Comparison of ENCODE assay signal across 10 cellular contexts in the genomic region with DNA sequence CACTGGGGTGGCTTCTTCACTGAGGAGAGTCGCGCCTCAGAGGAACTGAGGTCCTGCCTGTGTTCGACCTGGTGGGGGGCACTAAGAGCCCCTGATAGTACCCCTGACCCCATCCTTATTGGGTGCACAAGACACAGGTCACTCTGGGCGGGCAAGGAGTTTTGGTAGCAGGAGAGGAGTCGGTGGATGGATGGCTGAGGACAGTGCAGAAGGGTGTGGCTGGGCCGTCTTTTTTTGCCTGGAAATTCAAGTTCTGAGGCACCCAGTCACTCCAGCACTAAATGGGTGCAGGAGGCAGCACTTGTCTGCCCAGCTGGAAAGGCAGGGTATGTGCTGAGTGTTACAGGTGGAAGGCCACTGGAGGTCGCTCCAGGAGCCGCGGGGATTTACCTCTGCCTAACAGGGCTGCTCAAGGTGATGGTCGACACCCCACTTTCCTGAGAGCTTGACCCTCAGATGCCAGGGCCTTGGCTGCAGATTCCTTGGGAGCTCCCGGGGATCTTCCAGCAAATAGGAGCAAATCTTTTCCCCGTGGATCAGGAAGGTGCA. TPM values are rescaled to one million over a fixed set of nuclear protein-coding genes. Genes with fewer than 3 reads are reported as not detected.
DNase-seq lines count a peak whose midpoint lies in the region; ATAC-seq, FAIRE-seq and TF ChIP-seq lines count a peak whose summit lies in the region.
"Had no signal": no experiment of that assay in that cellular context is flagged by ENCODE, and none has a peak within 500 bp of the region (broad histone marks: within the 10 kb centered on the region; RNA-seq: fewer than 3 reads in every experiment).

No MANE protein-coding gene starts in this region.

- FAIRE-seq in endothelial cell of umbilical vein (lab: Jason Lieb, UNC) = no peak
- no peak for FAIRE-seq in frontal cortex (lab: Jason Lieb, UNC)
- FAIRE-seq: colon had no signal

- H3K4me3 ChIP-seq in DND-41 (ENCODE audit: low read depth in 1 of 2, low read length in 2 of 2) = peak overlapping the region; percentile 98
- peak overlapping the region; percentile 89 for H3K4me3 ChIP-seq in PC-9
- peak overlapping the region; percentile 56 to 86 (median 81) for H3K4me3 ChIP-seq in endothelial cell of umbilical vein (replicated peaks in 1 of 3; ENCODE audit: insufficient read depth in 1 of 3, low read depth in 1 of 3, low read length in 3 of 3)
- H3K4me3 ChIP-seq in ovary = peak overlapping the region; percentile 85

- H3K9me3 ChIP-seq in DND-41 (ENCODE audit: insufficient read depth, low read length, severe bottlenecking) = no peaks in the 10 kb centered on the region
- no peaks in the 10 kb centered on the region for H3K9me3 ChIP-seq in PC-9 (ENCODE audit: insufficient read depth, low read depth)
- H3K9me3 ChIP-seq in endothelial cell of umbilical vein (replicated peaks; ENCODE audit: control insufficient read depth, insufficient read depth, low read length) = no peaks in the 10 kb centered on the region
- no peaks in the 10 kb centered on the region for H3K9me3 ChIP-seq in ovary

- peak overlapping the region; percentile 93 for H3K9ac ChIP-seq in DND-41 (ENCODE audit: low read depth, low read length)
- peak overlapping the region; percentile 97 for H3K9ac ChIP-seq in endothelial cell of umbilical vein (replicated peaks; ENCODE audit: extremely low read depth, insufficient read depth, low read length)

- ATAC-seq in DND-41 (ENCODE audit: insufficient read depth, low read depth) (no peak), GM19397 (IDR thresholded peaks at IDR 0.05; ENCODE audit: unreplicated experiment) (no peak), GM19023 (IDR thresholded peaks at IDR 0.05; ENCODE audit: unreplicated experiment) (no peak), HG02642 (IDR thresholded peaks at IDR 0.05; ENCODE audit: poor library complexity, unreplicated experiment) (no peak)

- no peak for TF ChIP-seq EP300 in ovary (IDR thresholded peaks at IDR 0.05)

- CTCF ChIA-PET in PC-9 (lab: Charles Lee) (no interaction called here), endothelial cell of umbilical vein (lab: Charles Lee) (interaction anchor here (1.0 to 5.0 kb wide), 6 partner anchors 14 to 639 kb away, joined by 3 to 42 read pairs (median 12); no protein-coding TSS in a partner anchor)

- BruUV-seq in PC-9 (replicated peaks; lab: Mats Ljungman, UMichigan) (TSS peak; percentile 57), endothelial cell of umbilical vein (replicated peaks; lab: Mats Ljungman, UMichigan) (no TSS peak)

- H3K36me3 ChIP-seq in DND-41 (ENCODE audit: insufficient read depth, low read length) = peaks cover 56% of the 10 kb centered on the region
- no peaks in the 10 kb centered on the region for H3K36me3 ChIP-seq in PC-9 (ENCODE audit: low read depth)
- peaks cover 7 to 24% of the 10 kb centered on the region in 2 experiments for H3K36me3 ChIP-seq in endothelial cell of umbilical vein (ENCODE audit: control insufficient read depth in 2 of 2, extremely low read depth in 1 of 2, insufficient read depth in 2 of 2, low read length in 2 of 2)
- no peaks in the 10 kb centered on the region for H3K36me3 ChIP-seq in ovary

- H3K4me1 ChIP-seq in DND-41 (ENCODE audit: insufficient read depth, low read length) (peaks cover 34% of the 10 kb centered on the region), PC-9 (replicated peaks; ENCODE audit: insufficient read depth) (no peaks in the 10 kb centered on the region), endothelial cell of umbilical vein (ENCODE audit: control insufficient read depth, extremely low read depth, insufficient read depth, low read length) (peaks cover 18% of the 10 kb centered on the region), ovary (ENCODE audit: insufficient read depth) (peaks cover 4% of the 10 kb centered on the region)

- H3K9me1 ChIP-seq in endothelial cell of umbilical vein (replicated peaks; ENCODE audit: control insufficient read depth, extremely low read depth, insufficient read depth, low read length) = no peaks in the 10 kb centered on the region

- H3K9me2 ChIP-seq in PC-9 (ENCODE audit: insufficient read depth) = no peaks in the 10 kb centered on the region

- H3K27me3 ChIP-seq in DND-41 (ENCODE audit: insufficient read depth, low read length, poor library complexity) = no peaks in the 10 kb centered on the region
- no peaks in the 10 kb centered on the region for H3K27me3 ChIP-seq in PC-9 (ENCODE audit: insufficient read depth, low read depth)
- H3K27me3 ChIP-seq in endothelial cell of umbilical vein (ENCODE audit: control insufficient read depth in 2 of 2, insufficient read depth in 2 of 2, low read length in 2 of 2) = no peaks in the 10 kb centered on the region
- no peaks in the 10 kb centered on the region for H3K27me3 ChIP-seq in ovary

- H3K27ac ChIP-seq in DND-41 (ENCODE audit: low read length) (peak overlapping the region; percentile 90), PC-9 (no peak overlapping the region), endothelial cell of umbilical vein (ENCODE audit: insufficient read depth, low read depth, low read length) (peak overlapping the region; percentile 93), ovary (peak overlapping the region in 1 of 2 donors; percentile 87)

- TF ChIP-seq CTCF in DND-41 (IDR thresholded peaks at IDR 0.05; ENCODE audit: borderline replicate concordance, extremely low read depth, low read length, poor library complexity, severe bottlenecking) = no peak
- peak; percentile 22; the same call in 1 of the 2 replicates for TF ChIP-seq CTCF in PC-9 (conservative IDR thresholded peaks at IDR 0.05)
- no peak for TF ChIP-seq CTCF in endothelial cell of umbilical vein (IDR thresholded peaks at IDR 0.05; ENCODE audit: extremely low read depth in 1 of 2, insufficient read depth in 1 of 2, low read depth in 1 of 2, low read length in 2 of 2)
- no peak for TF ChIP-seq CTCF in ovary (IDR thresholded peaks at IDR 0.05)

- POLR2A ChIA-PET in PC-9 (lab: Charles Lee; ENCODE audit: unreplicated experiment) = no interaction called here
- POLR2A ChIA-PET in endothelial cell of umbilical vein (lab: Charles Lee) = interaction anchor here (1.7 kb wide), 1 partner anchor 24 kb away, joined by 10 read pairs; the partner anchor contains the start of gene CD81

- peaks cover 10% of the 10 kb centered on the region; the same call in 1 of the 2 replicates for H3F3A ChIP-seq in PC-9 (ENCODE audit: insufficient read depth, low read depth)

- TF ChIP-seq POLR2A in endothelial cell of umbilical vein (IDR thresholded peaks at IDR 0.05; ENCODE audit: low read depth, low read length) = no peak
- TF ChIP-seq POLR2A in ovary (IDR thresholded peaks at IDR 0.05) = no peak

- intact Hi-C loops in PC-9 (cut with micrococcal nuclease; ENCODE audit: unreplicated experiment) = loop anchor here (5.0 kb wide), 1 partner anchor 204 kb away; no protein-coding TSS in a partner anchor
- intact Hi-C loops in endothelial cell of umbilical vein (cut with micrococcal nuclease) = no loop called here
- intact Hi-C loops in ovary (cut with DNase I) = loop anchor here in 1 of 4 donors (10.0 kb wide), 1 partner anchor 493 kb away; no protein-coding TSS in a partner anchor

- H3K4me2 ChIP-seq in DND-41 (ENCODE audit: insufficient read depth, low read length) (peak overlapping the region; percentile 79), PC-9 (peak overlapping the region; percentile 81), endothelial cell of umbilical vein (ENCODE audit: insufficient read depth, low read length) (peak overlapping the region; percentile 82)

- 25 to 38% (median 26%) methylated on average over 12 of the region's 12 CpGs for WGBS in ovary, 3 donors

- dilution Hi-C loops in endothelial cell of umbilical vein (cut with MboI; ENCODE audit: extremely low pct_ligation_motif_present, low sequenced_read_pairs) = no loop called here

- H2AFZ ChIP-seq in DND-41 (ENCODE audit: low read depth, low read length) (no peak overlapping the region), PC-9 (no peak overlapping the region), endothelial cell of umbilical vein (ENCODE audit: low read depth, low read length) (no peak overlapping the region)

- H4K20me1 ChIP-seq in DND-41 (ENCODE audit: insufficient read depth, low read length) (peaks cover 40% of the 10 kb centered on the region), PC-9 (ENCODE audit: insufficient read depth) (no peaks in the 10 kb centered on the region), endothelial cell of umbilical vein (replicated peaks; ENCODE audit: control insufficient read depth, extremely low read depth, insufficient read depth, low read length) (no peaks in the 10 kb centered on the region)

- H3K79me2 ChIP-seq in DND-41 (ENCODE audit: insufficient read depth, low read length) (peaks cover 35% of the 10 kb centered on the region), PC-9 (ENCODE audit: low read depth) (peaks cover 19% of the 10 kb centered on the region), endothelial cell of umbilical vein (ENCODE audit: control insufficient read depth, insufficient read depth, low read length) (peaks cover 17% of the 10 kb centered on the region)

- DNase-seq in DND-41 = no peak
- no peak for DNase-seq in PC-9
- DNase-seq in endothelial cell of umbilical vein (ENCODE audit: low read depth, low spot score) = no peak
- peak in 1 of 5 donors; percentile 34 for DNase-seq in ovary
- DNase-seq in frontal cortex (ENCODE audit: low spot score in 2 of 2) = no peak

RNA-seq across cellular contexts. Expression of gene TSSC4, which starts 1.0 kb away (rescaled TPM):
- total RNA-seq in PC-9 (2021) (35.6 and 49.3 TPM in 2 replicates), endothelial cell of umbilical vein (59.6 and 61.9 TPM in 2 replicates), ovary (10 to 100 TPM; 37.1 to 73.4 (median 49.4) TPM), frontal cortex (31.8 TPM)
- polyA plus RNA-seq in endothelial cell of umbilical vein (42.7 and 53.4 TPM in 2 replicates), ovary (10 to 100 TPM in 1 of 2 donors, 1 to 10 TPM in 1; 1.3 to 41.7 TPM)
- 18.3 and 31.5 TPM in 2 replicates for polyA plus RNA-seq in endothelial cell of umbilical vein (2011; cell fraction: cytosol; rRNA removed)
- 49.2 and 51.9 TPM in 2 replicates for polyA plus RNA-seq in endothelial cell of umbilical vein (2011; cell fraction: nucleus; rRNA removed)
- 32.6 and 42.6 TPM in 2 replicates for polyA plus RNA-seq in endothelial cell of umbilical vein (2012)
- 20.5 and 25.8 TPM in 2 replicates for polyA minus RNA-seq in endothelial cell of umbilical vein
- polyA minus RNA-seq in endothelial cell of umbilical vein (2011; cell fraction: cytosol; rRNA and poly(A)+ RNA removed) = 15.2 TPM
- 24.1 and 48.8 TPM in 2 replicates for polyA minus RNA-seq in endothelial cell of umbilical vein (2011; cell fraction: nucleus; rRNA and poly(A)+ RNA removed)

RNA-seq across cellular contexts. Expression of gene CD81, which starts 24.4 kb away (rescaled TPM):
- total RNA-seq in PC-9 (2021) (180 and 231 TPM in 2 replicates), endothelial cell of umbilical vein (409 and 445 TPM in 2 replicates), ovary (100 to 1,000 TPM; 206 to 723 (median 541) TPM), frontal cortex (67.7 TPM)
- polyA plus RNA-seq in endothelial cell of umbilical vein (641 and 802 TPM in 2 replicates), ovary (100 to 1,000 TPM; 365 to 661 TPM)
- polyA plus RNA-seq in endothelial cell of umbilical vein (2011; cell fraction: cytosol; rRNA removed) = 406 and 474 TPM in 2 replicates
- 199 and 205 TPM in 2 replicates for polyA plus RNA-seq in endothelial cell of umbilical vein (2011; cell fraction: nucleus; rRNA removed)
- polyA plus RNA-seq in endothelial cell of umbilical vein (2012) = 516 and 727 TPM in 2 replicates
- polyA minus RNA-seq in endothelial cell of umbilical vein = 404 and 450 TPM in 2 replicates
- 53.1 TPM for polyA minus RNA-seq in endothelial cell of umbilical vein (2011; cell fraction: cytosol; rRNA and poly(A)+ RNA removed)
- 58.3 and 65.3 TPM in 2 replicates for polyA minus RNA-seq in endothelial cell of umbilical vein (2011; cell fraction: nucleus; rRNA and poly(A)+ RNA removed)

RNA-seq across cellular contexts. Expression of gene TRPM5, which starts 42.8 kb away (rescaled TPM):
- total RNA-seq in PC-9 (2021) = not detected in 2 replicates
- not detected in 2 replicates for total RNA-seq in endothelial cell of umbilical vein
- not detected in 2 replicates for polyA plus RNA-seq in endothelial cell of umbilical vein
- polyA plus RNA-seq in endothelial cell of umbilical vein (2011; cell fraction: cytosol; rRNA removed) = not detected in 2 replicates
- not detected in 2 replicates for polyA plus RNA-seq in endothelial cell of umbilical vein (2011; cell fraction: nucleus; rRNA removed)
- not detected in 2 replicates for polyA plus RNA-seq in endothelial cell of umbilical vein (2012)
- polyA minus RNA-seq in endothelial cell of umbilical vein = not detected in 2 replicates
- not detected for polyA minus RNA-seq in endothelial cell of umbilical vein (2011; cell fraction: cytosol; rRNA and poly(A)+ RNA removed)
- polyA minus RNA-seq in endothelial cell of umbilical vein (2011; cell fraction: nucleus; rRNA and poly(A)+ RNA removed) = not detected in 2 replicates
- under 1 TPM in 2 of 7 donors, not detected in 5; 0.08 to 0.11 TPM for total RNA-seq in ovary
- polyA plus RNA-seq in ovary = under 1 TPM in 1 of 2 donors, not detected in 1; 0.05 TPM
- not detected for total RNA-seq in frontal cortex
- total RNA-seq: subcutaneous adipose tissue had no signal

RNA-seq across cellular contexts. Expression of gene KCNQ1, which starts 43.3 kb away (rescaled TPM):
- total RNA-seq in PC-9 (2021) (0.55 TPM in 1 of 2 replicates, not detected in the other), endothelial cell of umbilical vein (0.09 and 0.21 TPM in 2 replicates), ovary (1 to 10 TPM; 1.4 to 9.7 (median 3.8) TPM), frontal cortex (under 0.01 TPM)
- polyA plus RNA-seq in endothelial cell of umbilical vein (0.07 and 0.08 TPM in 2 replicates), ovary (10 to 100 TPM in 1 of 2 donors, 1 to 10 TPM in 1; 2.5 to 17.2 TPM)
- polyA plus RNA-seq in endothelial cell of umbilical vein (2011; cell fraction: cytosol; rRNA removed) = 0.13 and 0.25 TPM in 2 replicates
- polyA plus RNA-seq in endothelial cell of umbilical vein (2011; cell fraction: nucleus; rRNA removed) = 0.11 and 0.21 TPM in 2 replicates
- 0.34 TPM in 1 of 2 replicates, not detected in the other for polyA plus RNA-seq in endothelial cell of umbilical vein (2012)
- 0.32 and 0.41 TPM in 2 replicates for polyA minus RNA-seq in endothelial cell of umbilical vein
- 2.8 TPM for polyA minus RNA-seq in endothelial cell of umbilical vein (2011; cell fraction: cytosol; rRNA and poly(A)+ RNA removed)
- polyA minus RNA-seq in endothelial cell of umbilical vein (2011; cell fraction: nucleus; rRNA and poly(A)+ RNA removed) = 0.29 TPM in 1 of 2 replicates, not detected in the other
